ENCODE assay signal across 20 cellular contexts in genomic region chr12:24537241-24537860, GRCh38.
DNase-seq lines count a peak whose midpoint lies in the region; ATAC-seq, FAIRE-seq and TF ChIP-seq lines count a peak whose summit lies in the region.
"Had no signal": no experiment of that assay in that cellular context is flagged by ENCODE, and none has a peak within 500 bp of the region (broad histone marks: within the 10 kb centered on the region; RNA-seq: fewer than 3 reads in every experiment).

No MANE protein-coding gene starts in this region.

- TF ChIP-seq CTCF in HEK293 (tag by site-specific recombination; IDR thresholded peaks at IDR 0.05): no peak
- no peak for TF ChIP-seq CTCF in right lobe of liver (IDR thresholded peaks at IDR 0.05)
- TF ChIP-seq CTCF in stomach (IDR thresholded peaks at IDR 0.05): no peak
- no peak for TF ChIP-seq CTCF in kidney (IDR thresholded peaks at IDR 0.05; ENCODE audit: borderline replicate concordance, extremely low read depth, insufficient read depth)

- peak in 2 of 4 donors; percentile 11 to 13 for ATAC-seq in right lobe of liver
- ATAC-seq: activated CD4-positive, CD25-positive, alpha-beta regulatory T cell treated with anti-CD3 and anti-CD28 coated beads, Interleukin-2, amount 50 U/mL, for 24 hours; esophagus mucosa; naive thymus-derived CD8-positive, alpha-beta T cell had no signal

- H3K27me3 ChIP-seq in right lobe of liver (no peaks in the 10 kb centered on the region), stomach (no peaks in the 10 kb centered on the region)
- H3K27me3 ChIP-seq: breast epithelium had no signal

- POLR2A ChIA-PET in HEK293 (lab: Yijun Ruan, JAX): no interaction called here

- H3K4me3 ChIP-seq in HEK293 (ENCODE audit: low read depth, low read length) (no peak overlapping the region), right lobe of liver (no peak overlapping the region), stomach (peak overlapping the region; percentile 0 to 12 (median 10)), kidney (ENCODE audit: low read length in 2 of 2) (peak overlapping the region in 1 of 2 donors; percentile 32)
- H3K4me3 ChIP-seq: lung had no signal

- 49% methylated on average over 3 of the region's 3 CpGs for WGBS in right lobe of liver (ENCODE audit: insufficient coverage, low coverage, low lambda C conversion rate, missing lambda C conversion rate)
- 45 to 63% (median 51%) methylated on average over 3 of the region's 3 CpGs for WGBS in stomach, 5 donors

- CTCF ChIA-PET in HEK293 (lab: Yijun Ruan, JAX): interaction anchor here (0.6 to 1.7 kb wide), 2 partner anchors 10 to 1997 kb away, joined by 3 to 4 read pairs; no protein-coding TSS in a partner anchor

- no peak for TF ChIP-seq EP300 in stomach (IDR thresholded peaks at IDR 0.05)

- intact Hi-C loops in right lobe of liver (cut with DNase I) (no loop called here), stomach (cut with DNase I; ENCODE audit: low total_unique reads) (no loop called here), kidney (cut with DNase I) (no loop called here)

- H3K4me1 ChIP-seq in HEK293 (ENCODE audit: control insufficient read depth, insufficient read depth, low read length) (peaks cover 25% of the 10 kb centered on the region), right lobe of liver (peaks cover 0 to 70% (median 18%) of the 10 kb centered on the region in 4 donors), stomach (peaks cover 0 to 38% (median 22%) of the 10 kb centered on the region in 4 donors), kidney (ENCODE audit: control insufficient read depth in 1 of 2, insufficient read depth in 1 of 2, low read depth in 1 of 2, low read length in 2 of 2) (peaks cover 2 to 5% of the 10 kb centered on the region in 2 donors)
- H3K4me1 ChIP-seq: breast epithelium had no signal

- no peak for TF ChIP-seq POLR2A in right lobe of liver (IDR thresholded peaks at IDR 0.05)
- TF ChIP-seq POLR2A in stomach (IDR thresholded peaks at IDR 0.05): no peak

- no peak overlapping the region for H3K9ac ChIP-seq in kidney (ENCODE audit: low read length in 2 of 2)

- no peak for FAIRE-seq in kidney (lab: Jason Lieb, UNC)
- FAIRE-seq: GM12891, small intestine had no signal

- H3K36me3 ChIP-seq in HEK293 (ENCODE audit: control insufficient read depth in 2 of 2, insufficient read depth in 1 of 2, low read length in 2 of 2) (no peaks in the 10 kb centered on the region), right lobe of liver (no peaks in the 10 kb centered on the region), stomach (no peaks in the 10 kb centered on the region), kidney (ENCODE audit: control insufficient read depth in 1 of 2, insufficient read depth in 2 of 2, low read length in 2 of 2) (no peaks in the 10 kb centered on the region)
- H3K36me3 ChIP-seq: breast epithelium had no signal

- peak; percentile 69 for DNase-seq in amniotic epithelial cell (ENCODE audit: low read depth)
- no peak for DNase-seq in right lobe of liver
- DNase-seq in stomach: no peak
- DNase-seq in COR-L47 (lab: John Stamatoyannopoulos, UW): no peak
- DNase-seq in kidney: no peak
- no peak for DNase-seq in Ammon's horn (ENCODE audit: low spot score)
- no peak for DNase-seq in cerebellum (ENCODE audit: low spot score)
- DNase-seq: CD4-positive, CD25-positive, alpha-beta regulatory T cell; naive thymus-derived CD8-positive, alpha-beta T cell; NCI-H1417 treated with DMSO at 0.1 percent for 48 hours; NCI-H2171; NCI-H526 treated with DMSO at 0.1 percent for 48 hours; small intestine; stimulated activated CD4-positive, alpha-beta T cell treated with anti-CD3 and anti-CD28 coated beads, Interleukin-4, amount 100 ng/mL, for 4 hours had no signal

- H3K27ac ChIP-seq in HEK293 (ENCODE audit: extremely low read depth, low read depth, low read length): no peak overlapping the region
- peak overlapping the region; percentile 28 to 79 (median 41) for H3K27ac ChIP-seq in right lobe of liver
- H3K27ac ChIP-seq in stomach: peak overlapping the region in 4 of 5 donors; percentile 54 to 71 (median 59)
- H3K27ac ChIP-seq in kidney (ENCODE audit: low read depth in 2 of 2, low read length in 2 of 2): peak overlapping the region in 1 of 2 donors; percentile 2

- H3K9me3 ChIP-seq in HEK293 (ENCODE audit: control insufficient read depth, insufficient read depth, low read depth, low read length): no peaks in the 10 kb centered on the region
- H3K9me3 ChIP-seq in right lobe of liver: no peaks in the 10 kb centered on the region
- H3K9me3 ChIP-seq in stomach: no peaks in the 10 kb centered on the region
- no peaks in the 10 kb centered on the region for H3K9me3 ChIP-seq in kidney (ENCODE audit: control insufficient read depth in 1 of 2, low read length in 2 of 2)
- H3K9me3 ChIP-seq: breast epithelium had no signal

TF ChIP-seq in HEK293, 187 proteins besides CTCF, POLR2A, EP300 and RAD21:
- TF ChIP-seq ZBTB21 (tag by site-specific recombination; IDR thresholded peaks at IDR 0.05) (no peak), ZNF335 (tag by site-specific recombination; conservative IDR thresholded peaks at IDR 0.05) (no peak), SCRT2 (tag by site-specific recombination; IDR thresholded peaks at IDR 0.05) (peak; percentile 48), ZNF311 (tag by site-specific recombination; IDR thresholded peaks at IDR 0.05; ENCODE audit: borderline replicate concordance) (no peak), ZNF280D (tag by site-specific recombination; IDR thresholded peaks at IDR 0.05) (no peak)

Comparison
In these comparisons a context has a peak if more than half of its experiments do, and no peak if none do; other contexts are left out.
1. H3K4me3 ChIP-seq: peak in stomach (4 of 4); none in HEK293 (single experiment) and right lobe of liver (0 of 3).